21 cellular contexts compared by ENCODE assay signal in the genomic region with DNA sequence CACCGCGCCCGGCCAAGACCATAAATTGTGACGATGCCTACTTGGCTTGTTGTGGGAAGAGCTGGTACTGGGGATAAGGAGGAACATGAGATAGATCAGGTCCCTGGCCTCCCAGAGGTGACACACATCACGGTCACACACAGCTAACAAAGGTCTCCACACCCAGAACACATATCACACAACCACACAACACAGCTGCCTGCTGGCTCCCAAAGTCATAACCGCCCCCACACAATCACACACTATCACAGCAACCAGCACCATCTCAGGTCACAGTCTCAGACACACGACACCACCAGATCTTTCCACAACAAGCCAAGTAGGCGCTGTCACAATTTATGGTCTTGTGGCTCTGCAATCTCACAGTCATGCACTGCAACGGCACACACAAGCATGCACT. TPM values are rescaled to one million over a fixed set of nuclear protein-coding genes. Genes with fewer than 3 reads are reported as not detected.
DNase-seq lines count a peak whose midpoint lies in the region; ATAC-seq and TF ChIP-seq lines count a peak whose summit lies in the region.
"Had no signal": no experiment of that assay in that cellular context is flagged by ENCODE, and none has a peak within 500 bp of the region (broad histone marks: within the 10 kb centered on the region; RNA-seq: fewer than 3 reads in every experiment).

No MANE protein-coding gene starts in this region.

- no peak overlapping the region for H3K4me2 ChIP-seq in OCI-LY7 (ENCODE audit: low read length)

- H3K9me2 ChIP-seq in OCI-LY7 (ENCODE audit: insufficient read depth, low read length): no peaks in the 10 kb centered on the region

- peaks cover 25% of the 10 kb centered on the region for H3K4me1 Mint-ChIP-seq in activated CD4-positive, alpha-beta T cell treated with anti-CD3 and anti-CD28 coated beads for 36 hours
- H3K4me1 Mint-ChIP-seq in activated CD4-positive, alpha-beta T cell treated with anti-CD3 and anti-CD28 coated beads, Interleukin-2, amount 10 ng/mL, durations not matched to agents 24 days and 14 days: peaks cover 23% of the 10 kb centered on the region
- peaks cover 17 to 55% (median 41%) of the 10 kb centered on the region in 4 donors for H3K4me1 Mint-ChIP-seq in CD4-positive, alpha-beta memory T cell
- peaks cover 58% of the 10 kb centered on the region for H3K4me1 Mint-ChIP-seq in activated T-helper 17 cell treated with anti-CD3 and anti-CD28 coated beads, Interleukin-2, amount 50 U/mL, for 72 hours

- H3K27ac Mint-ChIP-seq in activated CD4-positive, alpha-beta T cell treated with anti-CD3 and anti-CD28 coated beads for 36 hours: peak overlapping the region; percentile 14
- H3K27ac Mint-ChIP-seq in activated CD4-positive, alpha-beta T cell treated with anti-CD3 and anti-CD28 coated beads, Interleukin-2, amount 10 ng/mL, durations not matched to agents 24 days and 14 days: no peak overlapping the region
- H3K27ac Mint-ChIP-seq in CD4-positive, alpha-beta memory T cell: peak overlapping the region in 4 of 7 donors; percentile 3 to 9 (median 5)
- H3K27ac Mint-ChIP-seq in activated T-helper 17 cell treated with anti-CD3 and anti-CD28 coated beads, Interleukin-2, amount 50 U/mL, for 72 hours: peak overlapping the region; percentile 94

- TF ChIP-seq CTCF in gastrocnemius medialis (IDR thresholded peaks at IDR 0.05 in 4 of 5, conservative IDR thresholded peaks at IDR 0.05 in 1 of 5): no peak
- no peak for TF ChIP-seq CTCF in OCI-LY7 (conservative IDR thresholded peaks at IDR 0.05; ENCODE audit: low read length)

- no TSS peak for BruUV-seq in OCI-LY7 (replicated peaks; lab: Mats Ljungman, UMichigan)

- CTCF ChIA-PET in activated CD4-positive, alpha-beta T cell treated with anti-CD3 and anti-CD28 coated beads for 36 hours (lab: Charles Lee): interaction anchor here (1.1 to 1.3 kb wide), 4 partner anchors 21 to 114 kb away, joined by 3 to 4 read pairs (median 3); no protein-coding TSS in a partner anchor
- CTCF ChIA-PET in CD4-positive, alpha-beta memory T cell (lab: Charles Lee; ENCODE audit: partially characterized antibody): interaction anchor here (0.7 to 3.4 kb wide), 3 partner anchors 23 to 252 kb away, joined by 3 to 13 read pairs (median 3); no protein-coding TSS in a partner anchor
- CTCF ChIA-PET in OCI-LY7 (lab: Charles Lee; ENCODE audit: unreplicated experiment): no interaction called here

- peak overlapping the region; percentile 5 for H3K4me3 Mint-ChIP-seq in activated CD4-positive, alpha-beta T cell treated with anti-CD3 and anti-CD28 coated beads for 36 hours
- no peak overlapping the region for H3K4me3 Mint-ChIP-seq in activated CD4-positive, alpha-beta T cell treated with anti-CD3 and anti-CD28 coated beads, Interleukin-2, amount 10 ng/mL, durations not matched to agents 24 days and 14 days
- peak overlapping the region; percentile 1 to 81 (median 45) for H3K4me3 Mint-ChIP-seq in CD4-positive, alpha-beta memory T cell
- H3K4me3 Mint-ChIP-seq in activated T-helper 17 cell treated with anti-CD3 and anti-CD28 coated beads, Interleukin-2, amount 50 U/mL, for 72 hours: peak overlapping the region; percentile 76

- intact Hi-C loops in activated CD4-positive, alpha-beta T cell treated with anti-CD3 and anti-CD28 coated beads for 36 hours (cut with DNase I, micrococcal nuclease): loop anchor here in 1 of 2 experiments (5.0 kb wide), 1 partner anchor 797 kb away; no protein-coding TSS in a partner anchor
- intact Hi-C loops in activated CD4-positive, alpha-beta T cell treated with anti-CD3 and anti-CD28 coated beads, Interleukin-2, amount 10 ng/mL, durations not matched to agents 24 days and 14 days (cut with micrococcal nuclease): no loop called here
- intact Hi-C loops in CD4-positive, alpha-beta memory T cell (cut with micrococcal nuclease): loop anchor here (5.0 kb wide), 1 partner anchor 377 kb away; no protein-coding TSS in a partner anchor
- intact Hi-C loops in gastrocnemius medialis (cut with DNase I; ENCODE audit: low total_unique reads): loop anchor here (5.0 kb wide), 1 partner anchor 57 kb away; no protein-coding TSS in a partner anchor
- intact Hi-C loops in OCI-LY7 (cut with micrococcal nuclease; ENCODE audit: unreplicated experiment): no loop called here

- no peaks in the 10 kb centered on the region for H3K9me3 Mint-ChIP-seq in activated CD4-positive, alpha-beta T cell treated with anti-CD3 and anti-CD28 coated beads for 36 hours (ENCODE audit: low read depth)
- peaks cover 4% of the 10 kb centered on the region for H3K9me3 Mint-ChIP-seq in activated CD4-positive, alpha-beta T cell treated with anti-CD3 and anti-CD28 coated beads, Interleukin-2, amount 10 ng/mL, durations not matched to agents 24 days and 14 days
- H3K9me3 Mint-ChIP-seq in CD4-positive, alpha-beta memory T cell: peaks cover 0 to 6% (median 0%) of the 10 kb centered on the region in 8 donors
- no peaks in the 10 kb centered on the region for H3K9me3 Mint-ChIP-seq in activated T-helper 17 cell treated with anti-CD3 and anti-CD28 coated beads, Interleukin-2, amount 50 U/mL, for 72 hours

- H4K20me1 ChIP-seq in OCI-LY7 (ENCODE audit: insufficient read depth, low read length): no peaks in the 10 kb centered on the region

- DNase-seq in activated CD4-positive, alpha-beta T cell treated with anti-CD3 and anti-CD28 coated beads for 36 hours: peak; percentile 9
- DNase-seq in activated CD4-positive, alpha-beta T cell treated with anti-CD3 and anti-CD28 coated beads, Interleukin-2, amount 10 ng/mL, durations not matched to agents 24 days and 14 days: no peak
- DNase-seq in CD4-positive, alpha-beta memory T cell: no peak
- DNase-seq in gastrocnemius medialis: no peak
- DNase-seq in OCI-LY7 (ENCODE audit: low spot score): no peak
- DNase-seq in NCI-H510A treated with DMSO at 0.1 percent for 48 hours (lab: John Stamatoyannopoulos, UW): no peak
- DNase-seq: Calu3, GDM1, KG1, NCI-H1048, NCI-H2107, NCI-H226, NCI-H526 treated with DMSO at 0.1 percent for 48 hours had no signal

- peaks cover 45% of the 10 kb centered on the region for H3K27me3 Mint-ChIP-seq in activated CD4-positive, alpha-beta T cell treated with anti-CD3 and anti-CD28 coated beads for 36 hours
- peaks cover 28% of the 10 kb centered on the region for H3K27me3 Mint-ChIP-seq in activated CD4-positive, alpha-beta T cell treated with anti-CD3 and anti-CD28 coated beads, Interleukin-2, amount 10 ng/mL, durations not matched to agents 24 days and 14 days
- peaks cover 44 to 45% of the 10 kb centered on the region in 2 donors for H3K27me3 Mint-ChIP-seq in CD4-positive, alpha-beta memory T cell
- peaks cover 5% of the 10 kb centered on the region for H3K27me3 Mint-ChIP-seq in activated T-helper 17 cell treated with anti-CD3 and anti-CD28 coated beads, Interleukin-2, amount 50 U/mL, for 72 hours

- H2AFZ ChIP-seq in OCI-LY7 (ENCODE audit: low read length): no peak overlapping the region

- H3K9me3 ChIP-seq in CD4-positive, alpha-beta memory T cell (ENCODE audit: control insufficient read depth in 1 of 2, low read length in 2 of 2): no peaks in the 10 kb centered on the region
- H3K9me3 ChIP-seq in gastrocnemius medialis: no peaks in the 10 kb centered on the region
- H3K9me3 ChIP-seq in OCI-LY7 (ENCODE audit: low read length): no peaks in the 10 kb centered on the region

- H3K27ac ChIP-seq in CD4-positive, alpha-beta memory T cell (ENCODE audit: low read depth, low read length): no peak overlapping the region
- peak overlapping the region; percentile 30 to 60 (median 44) for H3K27ac ChIP-seq in gastrocnemius medialis
- no peak overlapping the region for H3K27ac ChIP-seq in OCI-LY7 (ENCODE audit: low read depth, low read length, poor library complexity, severe bottlenecking)
- H3K27ac ChIP-seq: 22Rv1, C4-2B, HL-60, RWPE1 had no signal

- peaks cover 52% of the 10 kb centered on the region for H3K4me1 ChIP-seq in CD4-positive, alpha-beta memory T cell (ENCODE audit: insufficient read depth, low read length)
- no peaks in the 10 kb centered on the region for H3K4me1 ChIP-seq in gastrocnemius medialis
- H3K4me1 ChIP-seq in OCI-LY7 (ENCODE audit: insufficient read depth, low read length, poor library complexity, severe bottlenecking): no peaks in the 10 kb centered on the region

- in situ Hi-C loops in gastrocnemius medialis (cut with MboI; ENCODE audit: low sequenced_read_pairs in 4 of 4): loop anchor here in 1 of 4 donors (10.0 kb wide), 1 partner anchor 60 kb away; no protein-coding TSS in a partner anchor

- peaks cover 12% of the 10 kb centered on the region for H3K27me3 ChIP-seq in CD4-positive, alpha-beta memory T cell (ENCODE audit: insufficient read depth, low read length)
- peaks cover 8 to 18% (median 17%) of the 10 kb centered on the region in 3 donors for H3K27me3 ChIP-seq in gastrocnemius medialis

- H3K4me3 ChIP-seq in CD4-positive, alpha-beta memory T cell (ENCODE audit: low read length in 2 of 2): no peak overlapping the region
- H3K4me3 ChIP-seq in gastrocnemius medialis (no peak overlapping the region), OCI-LY7 (ENCODE audit: low read depth, low read length, poor library complexity, severe bottlenecking) (no peak overlapping the region)

- H3K79me2 ChIP-seq in OCI-LY7 (ENCODE audit: insufficient read depth, low read depth, low read length): no peaks in the 10 kb centered on the region

- H3K36me3 Mint-ChIP-seq in activated CD4-positive, alpha-beta T cell treated with anti-CD3 and anti-CD28 coated beads for 36 hours (ENCODE audit: low read depth): no peaks in the 10 kb centered on the region
- no peaks in the 10 kb centered on the region for H3K36me3 Mint-ChIP-seq in activated CD4-positive, alpha-beta T cell treated with anti-CD3 and anti-CD28 coated beads, Interleukin-2, amount 10 ng/mL, durations not matched to agents 24 days and 14 days (ENCODE audit: low read depth)
- peaks cover 0 to 7% of the 10 kb centered on the region in 2 donors for H3K36me3 Mint-ChIP-seq in CD4-positive, alpha-beta memory T cell
- H3K36me3 Mint-ChIP-seq in activated T-helper 17 cell treated with anti-CD3 and anti-CD28 coated beads, Interleukin-2, amount 50 U/mL, for 72 hours (ENCODE audit: low read depth): peaks cover 63% of the 10 kb centered on the region

- TF ChIP-seq POLR2A in gastrocnemius medialis (IDR thresholded peaks at IDR 0.05): no peak

- no peaks in the 10 kb centered on the region for H3K36me3 ChIP-seq in CD4-positive, alpha-beta memory T cell (ENCODE audit: insufficient read depth, low read length)
- H3K36me3 ChIP-seq in gastrocnemius medialis: no peaks in the 10 kb centered on the region
- no peaks in the 10 kb centered on the region for H3K36me3 ChIP-seq in OCI-LY7 (ENCODE audit: insufficient read depth, low read length)

- peak; percentile 3 for ATAC-seq in activated CD4-positive, alpha-beta T cell treated with anti-CD3 and anti-CD28 coated beads for 36 hours
- ATAC-seq in activated T-helper 17 cell treated with anti-CD3 and anti-CD28 coated beads, Interleukin-2, amount 50 U/mL, for 72 hours (replicated peaks): peak; percentile 71
- ATAC-seq in gastrocnemius medialis (no peak), HG02759 (IDR thresholded peaks at IDR 0.05; ENCODE audit: unreplicated experiment) (no peak)
- ATAC-seq: HCT116 had no signal

- POLR2A ChIA-PET in activated CD4-positive, alpha-beta T cell treated with anti-CD3 and anti-CD28 coated beads for 36 hours (lab: Charles Lee): no interaction called here
- POLR2A ChIA-PET in CD4-positive, alpha-beta memory T cell (lab: Charles Lee; ENCODE audit: partially characterized antibody): no interaction called here
- POLR2A ChIA-PET in OCI-LY7 (lab: Charles Lee): interaction anchor here (0.6 kb wide), 1 partner anchor 20 kb away, joined by 3 read pairs; no protein-coding TSS in a partner anchor

RNA-seq across cellular contexts. Expression of a gene that starts 5.7 kb away (rescaled TPM):
- total RNA-seq in activated CD4-positive, alpha-beta T cell treated with anti-CD3 and anti-CD28 coated beads for 36 hours: 1 to 10 TPM in 1 of 2 experiments, under 1 TPM in 1; 0.77 to 1.1 TPM
- total RNA-seq in activated CD4-positive, alpha-beta T cell treated with anti-CD3 and anti-CD28 coated beads, Interleukin-2, amount 10 ng/mL, durations not matched to agents 24 days and 14 days: 0.59 and 0.63 TPM in 2 replicates
- total RNA-seq in CD4-positive, alpha-beta memory T cell: 1 to 10 TPM; 3.5 to 4.3 TPM
- polyA plus RNA-seq in CD4-positive, alpha-beta memory T cell: under 1 TPM; 0.07 to 0.45 TPM
- total RNA-seq in activated T-helper 17 cell treated with anti-CD3 and anti-CD28 coated beads, Interleukin-2, amount 50 U/mL, for 72 hours: 10 to 100 TPM in 1 of 2 donors, 1 to 10 TPM in 1; 6.1 to 32.1 TPM
- total RNA-seq in gastrocnemius medialis: 1 to 10 TPM; 5.7 to 9.8 (median 6.6) TPM
- total RNA-seq in OCI-LY7 (2014; rRNA removed; shearing (Covaris generic)): not detected in 2 replicates
- total RNA-seq in OCI-LY7 (2022): not detected in 2 replicates
- total RNA-seq: M059J had no signal

RNA-seq across cellular contexts. Expression of a gene that starts 8.7 kb away (rescaled TPM):
- total RNA-seq in activated CD4-positive, alpha-beta T cell treated with anti-CD3 and anti-CD28 coated beads for 36 hours: not detected
- total RNA-seq in activated CD4-positive, alpha-beta T cell treated with anti-CD3 and anti-CD28 coated beads, Interleukin-2, amount 10 ng/mL, durations not matched to agents 24 days and 14 days: not detected in 2 replicates
- total RNA-seq in CD4-positive, alpha-beta memory T cell: not detected
- polyA plus RNA-seq in CD4-positive, alpha-beta memory T cell: not detected
- total RNA-seq in activated T-helper 17 cell treated with anti-CD3 and anti-CD28 coated beads, Interleukin-2, amount 50 U/mL, for 72 hours: under 1 TPM in 1 of 2 donors, not detected in 1; 0.26 TPM
- not detected for total RNA-seq in gastrocnemius medialis
- not detected in 2 replicates for total RNA-seq in OCI-LY7 (2014; rRNA removed; shearing (Covaris generic))
- total RNA-seq in OCI-LY7 (2022): not detected in 2 replicates
- total RNA-seq: Calu3, M059J had no signal

Comparison
In these comparisons a context has a peak if more than half of its experiments do, and no peak if none do; other contexts are left out.
1. ATAC-seq: peak in activated CD4-positive, alpha-beta T cell treated with anti-CD3 and anti-CD28 coated beads for 36 hours (single experiment) and activated T-helper 17 cell treated with anti-CD3 and anti-CD28 coated beads, Interleukin-2, amount 50 U/mL, for 72 hours (single experiment); none in gastrocnemius medialis (0 of 2) and HG02759 (single experiment).
2. H3K27ac ChIP-seq: peak in gastrocnemius medialis (4 of 4); none in CD4-positive, alpha-beta memory T cell (single experiment) and OCI-LY7 (single experiment).
3. intact Hi-C loops: an anchor here in CD4-positive, alpha-beta memory T cell (5.0 kb wide) and gastrocnemius medialis (5.0 kb wide); none called in activated CD4-positive, alpha-beta T cell treated with anti-CD3 and anti-CD28 coated beads, Interleukin-2, amount 10 ng/mL, durations not matched to agents 24 days and 14 days and OCI-LY7.